ENCODE assay signal across 29 cellular contexts in the genomic region with DNA sequence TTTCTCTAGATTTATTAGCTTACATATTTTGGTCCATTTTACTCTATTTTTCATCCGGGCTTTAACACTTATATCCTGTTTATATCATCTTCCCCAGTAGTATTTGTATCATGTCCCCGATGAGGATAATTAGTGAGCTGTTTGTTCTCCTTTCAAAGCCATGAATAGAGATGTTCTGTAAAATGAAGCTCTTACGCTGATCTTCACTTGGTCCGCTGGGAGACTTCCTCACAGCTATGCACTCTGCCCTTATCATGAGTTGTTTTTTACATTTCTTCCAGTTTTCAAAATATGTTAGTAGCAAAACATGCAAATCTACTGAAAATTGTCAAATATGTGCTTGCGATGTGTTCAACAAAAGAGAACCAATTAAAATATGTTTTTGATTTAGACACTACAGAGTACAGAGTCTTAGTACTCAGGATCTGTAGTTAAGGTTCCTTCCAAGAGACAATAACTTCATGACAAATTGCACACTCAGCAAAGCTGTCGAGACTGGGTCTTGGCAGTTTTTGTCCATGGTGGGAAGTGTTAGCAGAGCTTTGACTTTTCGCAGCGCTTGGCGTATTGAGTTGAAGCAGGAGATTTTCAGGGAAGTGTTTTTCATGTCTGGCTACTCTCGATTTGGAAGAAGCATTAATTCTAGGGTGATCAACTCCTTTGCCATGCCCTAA.
DNase-seq lines count a peak whose midpoint lies in the region; ATAC-seq, FAIRE-seq and TF ChIP-seq lines count a peak whose summit lies in the region.
"Had no signal": no experiment of that assay in that cellular context is flagged by ENCODE, and none has a peak within 500 bp of the region (broad histone marks: within the 10 kb centered on the region; RNA-seq: fewer than 3 reads in every experiment).

No MANE protein-coding gene starts in this region.

- no peaks in the 10 kb centered on the region for H3K36me3 Mint-ChIP-seq in MCF 10A (ENCODE audit: insufficient read depth, unreplicated experiment)
- H3K36me3 Mint-ChIP-seq: CD14-positive monocyte; CD8-positive, alpha-beta memory T cell had no signal

- POLR2A ChIA-PET in MCF 10A (lab: Yijun Ruan, JAX): no interaction called here

- CTCF ChIA-PET in MCF 10A (lab: Yijun Ruan, JAX): interaction anchor here (0.5 kb wide), 1 partner anchor 11 kb away, joined by 4 read pairs; no protein-coding TSS in a partner anchor

- no peaks in the 10 kb centered on the region for H3K4me1 Mint-ChIP-seq in MCF 10A (ENCODE audit: insufficient read depth, unreplicated experiment)
- H3K4me1 Mint-ChIP-seq: CD14-positive monocyte; CD8-positive, alpha-beta memory T cell had no signal

- H3K27me3 Mint-ChIP-seq in MCF 10A (ENCODE audit: insufficient read depth, unreplicated experiment): no peaks in the 10 kb centered on the region
- H3K27me3 Mint-ChIP-seq: CD8-positive, alpha-beta memory T cell had no signal

- ATAC-seq in sciatic nerve: peak; percentile 74
- ATAC-seq: GM12878, HCT116 had no signal

- no peak for TF ChIP-seq POLR2A in breast epithelium (IDR thresholded peaks at IDR 0.05)

- no peak for FAIRE-seq in urothelium cell line (lab: Jason Lieb, UNC)
- FAIRE-seq: GM12878 had no signal

- H3K27me3 ChIP-seq in breast epithelium (no peaks in the 10 kb centered on the region), adipocyte (replicated peaks; ENCODE audit: control insufficient read depth, insufficient read depth, low read length) (no peaks in the 10 kb centered on the region)
- H3K27me3 ChIP-seq: BE2C had no signal

- no peaks in the 10 kb centered on the region for H3K9me3 Mint-ChIP-seq in MCF 10A (ENCODE audit: unreplicated experiment)

- H3K36me3 ChIP-seq in breast epithelium: no peaks in the 10 kb centered on the region
- H3K36me3 ChIP-seq in adipocyte (ENCODE audit: control insufficient read depth, insufficient read depth, low read length, severe bottlenecking): no peaks in the 10 kb centered on the region
- H3K36me3 ChIP-seq: BE2C had no signal

- H3K4me3 Mint-ChIP-seq in MCF 10A (ENCODE audit: unreplicated experiment): no peak overlapping the region
- H3K4me3 Mint-ChIP-seq: CD14-positive monocyte; CD8-positive, alpha-beta memory T cell had no signal

- no peak for TF ChIP-seq CTCF in breast epithelium (IDR thresholded peaks at IDR 0.05)
- TF ChIP-seq CTCF in MCF 10A (IDR thresholded peaks at IDR 0.05; ENCODE audit: unreplicated experiment): no peak

- H3K9me3 ChIP-seq in breast epithelium (no peaks in the 10 kb centered on the region), adipocyte (ENCODE audit: control insufficient read depth, low read length) (no peaks in the 10 kb centered on the region)
- H3K9me3 ChIP-seq: BE2C had no signal

- DNase-seq in breast epithelium (ENCODE audit: low spot score in 2 of 2): no peak
- no peak for DNase-seq in MCF 10A (ENCODE audit: unreplicated experiment)
- DNase-seq in adipocyte (ENCODE audit: low read depth): no peak
- no peak for DNase-seq in sciatic nerve (ENCODE audit: low spot score)
- no peak for DNase-seq in urothelium cell line (ENCODE audit: low spot score)
- no peak for DNase-seq in activated CD8-positive, alpha-beta memory T cell treated with anti-CD3 and anti-CD28 coated beads for 24 hours
- no peak for DNase-seq in dermis blood vessel endothelial cell
- DNase-seq: ACHN; BE2C; CD8-positive, alpha-beta memory T cell; DMS 273 treated with DMSO at 0.1 percent for 48 hours; DMS79; EL; GDM1; GOT3; Kasumi-1; NCI-H1105 treated with DMSO at 0.1 percent for 48 hours; NCI-H2029; NCI-H446 treated with DMSO at 0.1 percent for 48 hours; NCI-H526; NCI-H82; NK-92 treated with Interleukin-12 subunit alpha and Interleukin-12 subunit beta, amount 100 ng/mL, for 24 hours; RPMI8226; SHP77 had no signal

- H3K27ac Mint-ChIP-seq in MCF 10A (ENCODE audit: low read depth, unreplicated experiment): no peak overlapping the region
- H3K27ac Mint-ChIP-seq: CD14-positive monocyte; CD8-positive, alpha-beta memory T cell had no signal

- peak overlapping the region; percentile 23 to 64 for H3K27ac ChIP-seq in breast epithelium
- H3K27ac ChIP-seq: 22Rv1, HL-60 had no signal

- BruUV-seq in MCF 10A (replicated peaks; lab: Mats Ljungman, UMichigan): no TSS peak

- no peaks in the 10 kb centered on the region for H3K4me1 ChIP-seq in breast epithelium
- H3K4me1 ChIP-seq in adipocyte (ENCODE audit: control insufficient read depth, insufficient read depth, low read length): peaks cover 27% of the 10 kb centered on the region
- H3K4me1 ChIP-seq: BE2C had no signal

- no peak overlapping the region for H3K4me3 ChIP-seq in breast epithelium
- H3K4me3 ChIP-seq in adipocyte (ENCODE audit: low read length): peak overlapping the region; percentile 23
- H3K4me3 ChIP-seq: GM12878 had no signal

- H3K9ac ChIP-seq in adipocyte (ENCODE audit: low read length): peak overlapping the region; percentile 59

- intact Hi-C loops in breast epithelium (cut with DNase I; ENCODE audit: low total_unique reads) (no loop called here), MCF 10A (cut with micrococcal nuclease) (no loop called here), sciatic nerve (cut with DNase I) (no loop called here)
